Comparison of ENCODE assay signal across 8 cellular contexts in genomic region chr17:59311051-59311468, GRCh38. TPM values are rescaled to one million over a fixed set of nuclear protein-coding genes. Genes with fewer than 3 reads are reported as not detected.
DNase-seq lines count a peak whose midpoint lies in the region; ATAC-seq, FAIRE-seq and TF ChIP-seq lines count a peak whose summit lies in the region.

No MANE protein-coding gene starts in this region.

- BruUV-seq in Caco-2 (replicated peaks; lab: Mats Ljungman, UMichigan): no TSS peak

- intact Hi-C loops in Caco-2 (cut with micrococcal nuclease; ENCODE audit: unreplicated experiment): loop anchor here (1.0 kb wide), 5 partner anchors 18 to 248 kb away; partner anchors contain the start of gene GDPD1
- intact Hi-C loops in breast epithelium (cut with DNase I; ENCODE audit: low total_unique reads): no loop called here

- no peaks in the 10 kb centered on the region for H4K20me1 ChIP-seq in GM23248 (ENCODE audit: insufficient read depth)

- 2 to 4% methylated on average over 5 of the region's 5 CpGs for WGBS in GM23248 (ENCODE audit: low coverage in 1 of 2, low lambda C conversion rate in 2 of 2, missing lambda C conversion rate in 2 of 2), 2 experiments

- no peak overlapping the region for H3K4me2 ChIP-seq in GM23248 (ENCODE audit: unreplicated experiment)

- TF ChIP-seq CTCF in Caco-2 (IDR thresholded peaks at IDR 0.05; ENCODE audit: insufficient read depth in 1 of 2, low read depth in 1 of 2, low read length in 1 of 2, severe bottlenecking in 1 of 2, unreplicated experiment in 1 of 2) (peak; percentile 83), breast epithelium (IDR thresholded peaks at IDR 0.05) (peak; percentile 55 to 91 (median 83))

- H3K27me3 ChIP-seq in Caco-2 (replicated peaks; ENCODE audit: control insufficient read depth, insufficient read depth, low read length) (no peaks in the 10 kb centered on the region), GM23248 (replicated peaks; ENCODE audit: insufficient read depth) (no peaks in the 10 kb centered on the region), breast epithelium (no peaks in the 10 kb centered on the region)

- in situ Hi-C loops in GM23248 (cut with MboI): no loop called here

- H3K4me3 Mint-ChIP-seq in Caco-2 (ENCODE audit: unreplicated experiment): no peak overlapping the region

- DNase-seq in Caco-2 (peak; percentile 49 to 70), GM23248 (peak; percentile 74), NCI-H1436 treated with DMSO at 0.1 percent for 48 hours (lab: John Stamatoyannopoulos, UW) (peak; percentile 57), breast epithelium (ENCODE audit: low spot score in 2 of 2) (no peak)
- DNase-seq in stimulated activated CD4-positive, alpha-beta T cell treated with anti-CD3 and anti-CD28 coated beads, Interleukin-1b, Interleukin-23, amount 100 ng/mL, for 48 hours: peak; percentile 19

- TF ChIP-seq POLR2A in breast epithelium (IDR thresholded peaks at IDR 0.05): no peak

- H3K9me3 ChIP-seq in Caco-2 (no peaks in the 10 kb centered on the region), GM23248 (ENCODE audit: low read depth) (no peaks in the 10 kb centered on the region), breast epithelium (no peaks in the 10 kb centered on the region)

- H3K9ac ChIP-seq in GM23248: no peak overlapping the region

- FAIRE-seq in islet of Langerhans (lab: Jason Lieb, UNC): peak; percentile 56

- ATAC-seq in SK-N-SH treated with all-trans-retinoic acid at 6 μM for 48 hours: peak; percentile 98
- ATAC-seq in GM21786 (IDR thresholded peaks at IDR 0.05; ENCODE audit: unreplicated experiment): no peak

- CTCF ChIA-PET in Caco-2 (lab: Charles Lee): interaction anchor here (0.5 to 4.6 kb wide), 16 partner anchors 13 to 249 kb away, joined by 3 to 29 read pairs (median 4); partner anchors contain the start of gene GDPD1

- no peaks in the 10 kb centered on the region for H3F3A ChIP-seq in GM23248 (ENCODE audit: insufficient read depth)

- no peaks in the 10 kb centered on the region for H3K4me1 Mint-ChIP-seq in Caco-2 (ENCODE audit: low read depth, unreplicated experiment)

- no peaks in the 10 kb centered on the region for H3K79me2 ChIP-seq in GM23248 (ENCODE audit: insufficient read depth)

- H3K36me3 ChIP-seq in Caco-2 (ENCODE audit: control insufficient read depth, insufficient read depth, low read length): no peaks in the 10 kb centered on the region
- no peaks in the 10 kb centered on the region for H3K36me3 ChIP-seq in GM23248 (ENCODE audit: low read depth)
- H3K36me3 ChIP-seq in breast epithelium: no peaks in the 10 kb centered on the region

- H3K4me3 ChIP-seq in Caco-2 (ENCODE audit: low read depth, low read length) (no peak overlapping the region), GM23248 (no peak overlapping the region), breast epithelium (no peak overlapping the region)

- H3K27me3 Mint-ChIP-seq in Caco-2 (ENCODE audit: insufficient read depth, unreplicated experiment): peaks cover 2% of the 10 kb centered on the region

- H3K4me1 ChIP-seq in Caco-2 (no peaks in the 10 kb centered on the region), GM23248 (ENCODE audit: insufficient read depth) (peaks cover 4% of the 10 kb centered on the region; the same call in 1 of the 2 replicates), breast epithelium (no peaks in the 10 kb centered on the region)

- no peaks in the 10 kb centered on the region for H3K9me2 ChIP-seq in GM23248 (ENCODE audit: insufficient read depth)

- H2AFZ ChIP-seq in GM23248: peak overlapping the region; percentile 59

- H3K9me3 Mint-ChIP-seq in Caco-2 (ENCODE audit: unreplicated experiment): no peaks in the 10 kb centered on the region

- H3K27ac ChIP-seq in GM23248 (no peak overlapping the region), breast epithelium (no peak overlapping the region)

- POLR2A ChIA-PET in Caco-2 (lab: Charles Lee): interaction anchor here (0.6 kb wide), 1 partner anchor 309 kb away, joined by 5 read pairs; the partner anchor contains the start of gene CLTC

- no peaks in the 10 kb centered on the region for H3K36me3 Mint-ChIP-seq in Caco-2 (ENCODE audit: insufficient read depth, unreplicated experiment)

- H3K27ac Mint-ChIP-seq in Caco-2 (ENCODE audit: unreplicated experiment): no peak overlapping the region

TF ChIP-seq in SK-N-SH treated with all-trans-retinoic acid at 6 μM for 48 hours, 23 proteins besides CTCF, POLR2A, EP300 and RAD21:
- TF ChIP-seq PATZ1 (CRISPR knock-in tag; IDR thresholded peaks at IDR 0.05; ENCODE audit: borderline replicate concordance): no peak

RNA-seq across cellular contexts. Expression of gene YPEL2, which starts 20.4 kb away (rescaled TPM):
- 2.9 and 4.5 TPM in 2 replicates for total RNA-seq in Caco-2 (2022)
- 5.8 and 6.6 TPM in 2 replicates for total RNA-seq in GM23248 (2014; rRNA removed; shearing (Covaris generic))
- polyA plus RNA-seq in GM23248 (2016; fragmentation: Nextera tagmentation; extraction: Ambion mirVana): 9.0 and 9.6 TPM in 2 replicates
- 10 to 100 TPM; 26.5 to 64.8 (median 33.2) TPM for total RNA-seq in breast epithelium

Comparison
In these comparisons a context has a peak if more than half of its experiments do, and no peak if none do; other contexts are left out.
1. DNase-seq: peak in Caco-2 (2 of 2), GM23248 (single experiment), NCI-H1436 treated with DMSO at 0.1 percent for 48 hours (single experiment) and stimulated activated CD4-positive, alpha-beta T cell treated with anti-CD3 and anti-CD28 coated beads, Interleukin-1b, Interleukin-23, amount 100 ng/mL, for 48 hours (single experiment); none in breast epithelium (0 of 2).